In the genomic region with DNA sequence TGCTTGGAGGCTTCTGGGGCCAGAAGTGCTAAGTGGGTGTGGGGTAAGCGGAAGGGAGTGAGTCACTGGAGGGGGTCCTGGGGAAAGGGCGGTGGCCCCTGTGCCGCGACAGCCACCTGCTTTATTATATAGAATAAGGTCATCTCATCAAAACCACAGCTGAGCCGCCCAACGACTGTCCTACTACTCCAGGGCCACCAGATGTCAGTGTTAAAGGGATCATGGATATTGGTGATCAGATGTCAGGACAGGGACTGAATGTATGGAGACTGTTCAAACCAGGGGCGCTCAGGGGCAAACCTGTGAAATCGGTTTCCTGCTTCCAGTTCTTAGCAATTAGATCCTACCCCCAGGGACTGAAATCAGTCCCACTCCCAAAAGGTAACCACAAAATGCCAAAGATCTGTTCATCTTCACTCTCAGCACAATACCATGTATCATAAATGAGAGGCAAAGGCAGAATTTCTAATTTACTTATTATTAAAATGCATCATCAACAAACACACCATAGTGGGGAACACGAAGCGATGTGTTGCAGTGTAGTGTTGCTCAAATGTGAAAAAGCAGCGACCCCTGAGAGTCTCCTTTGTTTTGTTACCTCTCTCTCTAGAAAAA, we compare ENCODE assay signal across 8 cellular contexts. TPM values are rescaled to one million over a fixed set of nuclear protein-coding genes. Genes with fewer than 3 reads are reported as not detected.
DNase-seq lines count a peak whose midpoint lies in the region; ATAC-seq and TF ChIP-seq lines count a peak whose summit lies in the region.

No MANE protein-coding gene starts in this region.

- H3K9me3 ChIP-seq in OCI-LY1 (ENCODE audit: low read length) (no peaks in the 10 kb centered on the region), colonic mucosa (no peaks in the 10 kb centered on the region)

- no peak overlapping the region for H2AFZ ChIP-seq in OCI-LY1 (ENCODE audit: low read length)

- H4K20me1 ChIP-seq in OCI-LY1 (ENCODE audit: insufficient read depth, low read length), result no peaks in the 10 kb centered on the region

- H3K79me2 ChIP-seq in OCI-LY1 (ENCODE audit: insufficient read depth, low read length), result no peaks in the 10 kb centered on the region

- DNase-seq in DMS153 treated with DMSO at 0.1 percent for 48 hours (lab: John Stamatoyannopoulos, UW; ENCODE audit: unreplicated experiment), result peak; percentile 58
- peak; percentile 44 for DNase-seq in colonic mucosa
- DNase-seq in myocyte (ENCODE audit: low read depth), result peak; percentile 73
- no peak for DNase-seq in H4 (ENCODE audit: low spot score)
- DNase-seq in NCI-H128 (lab: John Stamatoyannopoulos, UW; ENCODE audit: unreplicated experiment), result no peak

- intact Hi-C loops in colonic mucosa (cut with DNase I), result loop anchor here (5.0 kb wide), 1 partner anchor 195 kb away; no protein-coding TSS in a partner anchor

- TF ChIP-seq CTCF in OCI-LY1 (IDR thresholded peaks at IDR 0.05; ENCODE audit: low read length), result peak; percentile 61; the same call in 1 of the 2 replicates
- peak; percentile 45 for TF ChIP-seq CTCF in colonic mucosa (IDR thresholded peaks at IDR 0.05)

- H3K27ac ChIP-seq in OCI-LY1 (ENCODE audit: low read depth, low read length, poor library complexity, severe bottlenecking) (no peak overlapping the region), colonic mucosa (no peak overlapping the region)

- ATAC-seq in HG02798 (IDR thresholded peaks at IDR 0.05; ENCODE audit: poor library complexity, unreplicated experiment), result peak; percentile 70
- ATAC-seq in GM19035 (IDR thresholded peaks at IDR 0.05; ENCODE audit: unreplicated experiment), result no peak

- no peak overlapping the region for H3K4me3 ChIP-seq in OCI-LY1 (ENCODE audit: low read depth, low read length, poor library complexity, severe bottlenecking)
- no peak overlapping the region for H3K4me3 ChIP-seq in colonic mucosa

- H3K4me1 ChIP-seq in OCI-LY1 (ENCODE audit: insufficient read depth, low read length, severe bottlenecking) (no peaks in the 10 kb centered on the region), colonic mucosa (no peaks in the 10 kb centered on the region)

- no peak overlapping the region for H3K9ac ChIP-seq in OCI-LY1 (ENCODE audit: low read length)
- H3K9ac ChIP-seq in colonic mucosa (ENCODE audit: low read depth in 2 of 2, low read length in 2 of 2), result no peak overlapping the region

- H3F3A ChIP-seq in OCI-LY1 (ENCODE audit: insufficient read depth, low read length), result no peaks in the 10 kb centered on the region

- H3K9me2 ChIP-seq in OCI-LY1 (ENCODE audit: low read depth, low read length), result no peaks in the 10 kb centered on the region

- H3K36me3 ChIP-seq in OCI-LY1 (ENCODE audit: insufficient read depth, low read length), result no peaks in the 10 kb centered on the region
- no peaks in the 10 kb centered on the region for H3K36me3 ChIP-seq in colonic mucosa

- H3K4me2 ChIP-seq in OCI-LY1 (ENCODE audit: low read length), result no peak overlapping the region

- H3K27me3 ChIP-seq in OCI-LY1 (ENCODE audit: insufficient read depth, low read length), result no peaks in the 10 kb centered on the region
- H3K27me3 ChIP-seq in colonic mucosa, result no peaks in the 10 kb centered on the region

RNA-seq across cellular contexts. Expression of gene ARL11, which starts 24.5 kb away (rescaled TPM):
- total RNA-seq in colonic mucosa, result 1 to 10 TPM in 1 of 2 donors, under 1 TPM in 1; 0.84 to 2.3 TPM
- total RNA-seq in myocyte, result not detected in 2 replicates
- polyA plus RNA-seq in myocyte (2012), result not detected
- total RNA-seq in H4 (2014; rRNA removed; shearing (Covaris generic)), result not detected in 2 replicates

RNA-seq across cellular contexts. Expression of gene EBPL, which starts 38.5 kb away (rescaled TPM):
- total RNA-seq in colonic mucosa (10 to 100 TPM; 50.0 to 77.6 TPM), myocyte (18.8 and 26.3 TPM in 2 replicates)
- polyA plus RNA-seq in myocyte (2012), result 18.1 TPM
- total RNA-seq in H4 (2014; rRNA removed; shearing (Covaris generic)), result 67.9 and 77.4 TPM in 2 replicates

Comparison
In these comparisons a context has a peak if more than half of its experiments do, and no peak if none do; other contexts are left out.
1. DNase-seq: peak in DMS153 treated with DMSO at 0.1 percent for 48 hours (single experiment), colonic mucosa (single experiment) and myocyte (single experiment); none in H4 (single experiment) and NCI-H128 (single experiment).